24 cellular contexts compared by ENCODE assay signal in genomic region chr9:84893360-84894128, GRCh38.
"Had no signal": no experiment of that assay in that cellular context is flagged by ENCODE, and none has a peak within 500 bp of the region (broad histone marks: within the 10 kb centered on the region; RNA-seq: fewer than 3 reads in every experiment).

No MANE protein-coding gene starts in this region.

- H3K36me3 Mint-ChIP-seq: activated naive CD8-positive, alpha-beta T cell treated with anti-CD3 and anti-CD28 coated beads, Interleukin-2, amount 10 ng/mL, durations not matched to agents 7 days and 5 days; WTC11 had no signal

- H3K9ac ChIP-seq: KMS-11 had no signal

- H3K9me3 Mint-ChIP-seq: activated naive CD8-positive, alpha-beta T cell treated with anti-CD3 and anti-CD28 coated beads, Interleukin-2, amount 10 ng/mL, durations not matched to agents 7 days and 5 days; WTC11 had no signal

- H3K36me3 ChIP-seq: adrenal gland, breast epithelium, Peyer's patch had no signal

- H3K4me1 Mint-ChIP-seq: activated naive CD8-positive, alpha-beta T cell treated with anti-CD3 and anti-CD28 coated beads, Interleukin-2, amount 10 ng/mL, durations not matched to agents 7 days and 5 days had no signal

- H3K4me3 Mint-ChIP-seq: activated CD8-positive, alpha-beta T cell treated with anti-CD3 and anti-CD28 coated beads, Interleukin-2, amount 10 ng/mL, durations not matched to agents 7 days and 5 days; activated naive CD8-positive, alpha-beta T cell treated with anti-CD3 and anti-CD28 coated beads, Interleukin-2, amount 10 ng/mL, durations not matched to agents 7 days and 5 days; T-helper 17 cell; WTC11 had no signal

- H3K9me3 ChIP-seq: adrenal gland, breast epithelium, Peyer's patch had no signal

- H3K27ac ChIP-seq: adrenal gland, breast epithelium, KMS-11, Peyer's patch, RWPE1 had no signal

- H3K4me2 ChIP-seq: KMS-11 had no signal

- H3K4me1 ChIP-seq: adrenal gland, breast epithelium, Peyer's patch had no signal

- H3K27ac Mint-ChIP-seq: activated CD8-positive, alpha-beta T cell treated with anti-CD3 and anti-CD28 coated beads, Interleukin-2, amount 10 ng/mL, durations not matched to agents 7 days and 5 days; activated naive CD8-positive, alpha-beta T cell treated with anti-CD3 and anti-CD28 coated beads, Interleukin-2, amount 10 ng/mL, durations not matched to agents 7 days and 5 days; T-helper 17 cell; WTC11 had no signal

- DNase-seq: activated CD4-positive, alpha-beta T cell treated with anti-CD3 and anti-CD28 coated beads for 48 hours; activated CD4-positive, alpha-beta T cell treated with anti-CD3 and anti-CD28 coated beads, Interleukin-2, amount 50 U/mL, for 4 hours; activated CD4-positive, CD25-positive, alpha-beta regulatory T cell treated with anti-CD3 and anti-CD28 coated beads, Interleukin-2, amount 50 U/mL, for 72 hours; activated CD8-positive, alpha-beta memory T cell treated with anti-CD3 and anti-CD28 coated beads, Interleukin-2, amount 50 U/mL, for 48 hours; activated CD8-positive, alpha-beta T cell treated with anti-CD3 and anti-CD28 coated beads, Interleukin-2, amount 10 ng/mL, durations not matched to agents 7 days and 5 days; activated naive CD4-positive, alpha-beta T cell treated with anti-CD3 and anti-CD28 coated beads, Interleukin-2, amount 50 U/mL, for 16 hours; activated naive CD8-positive, alpha-beta T cell treated with anti-CD3 and anti-CD28 coated beads, Interleukin-2, amount 10 ng/mL, durations not matched to agents 7 days and 5 days; activated T-cell treated with anti-CD3 and anti-CD28 coated beads, Interleukin-2, amount 50 U/mL, for 1 hour; adrenal gland; anterior cingulate cortex; NCI-H1092; NCI-H1417; NCI-H1694; NCI-H2029; NCI-H446; NCI-H524; Peyer's patch; SIG-M5; T-helper 17 cell; T-helper 9 cell had no signal

- H3K27me3 Mint-ChIP-seq: activated naive CD8-positive, alpha-beta T cell treated with anti-CD3 and anti-CD28 coated beads, Interleukin-2, amount 10 ng/mL, durations not matched to agents 7 days and 5 days had no signal

- ATAC-seq: activated CD8-positive, alpha-beta T cell treated with anti-CD3 and anti-CD28 coated beads, Interleukin-2, amount 10 ng/mL, durations not matched to agents 7 days and 5 days; T-helper 17 cell; WTC11 had no signal

- H3K27me3 ChIP-seq: adrenal gland, breast epithelium, Peyer's patch had no signal

- H3K4me3 ChIP-seq: adrenal gland, breast epithelium, Peyer's patch had no signal
